ENCODE assay signal across 16 cellular contexts in the genomic region with DNA sequence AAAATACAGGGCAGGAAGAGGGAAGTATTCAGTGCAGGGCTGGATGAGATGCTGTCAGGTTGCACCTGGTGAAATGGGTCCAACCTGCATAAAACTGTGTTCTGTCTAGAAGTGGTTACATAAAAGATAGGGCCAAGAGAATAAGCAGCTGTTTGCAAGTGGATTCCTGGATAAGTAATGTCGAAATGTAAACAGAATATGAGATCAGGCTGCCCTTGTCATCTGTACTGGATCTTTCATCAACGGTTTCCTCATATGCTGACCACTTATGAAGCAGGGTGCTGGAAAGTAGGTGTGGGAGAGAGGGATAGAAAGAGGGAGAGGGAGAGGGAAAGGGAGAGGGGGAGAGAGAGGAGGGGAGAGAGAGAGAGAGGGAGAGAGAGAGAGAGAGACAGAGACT.
DNase-seq lines count a peak whose midpoint lies in the region; TF ChIP-seq lines count a peak whose summit lies in the region.
"Had no signal": no experiment of that assay in that cellular context is flagged by ENCODE, and none has a peak within 500 bp of the region (broad histone marks: within the 10 kb centered on the region; RNA-seq: fewer than 3 reads in every experiment).

No MANE protein-coding gene starts in this region.

- H3K4me2 ChIP-seq in MM.1S (ENCODE audit: low read depth, low read length) = no peak overlapping the region
- H3K4me2 ChIP-seq: BLaER1, GM23338 had no signal

- no peaks in the 10 kb centered on the region for H3K79me2 ChIP-seq in MM.1S (ENCODE audit: low read length)

- H2AFZ ChIP-seq in MM.1S (ENCODE audit: low read length) = no peak overlapping the region
- H2AFZ ChIP-seq: GM23338 had no signal

- H3K9me3 ChIP-seq in SJCRH30 (replicated peaks) (no peaks in the 10 kb centered on the region), MM.1S (replicated peaks; ENCODE audit: insufficient read depth, low read length) (no peaks in the 10 kb centered on the region)
- H3K9me3 ChIP-seq: BLaER1, Caco-2 had no signal

- H4K20me1 ChIP-seq in MM.1S (ENCODE audit: insufficient read depth, low read length) = no peaks in the 10 kb centered on the region
- H4K20me1 ChIP-seq: BLaER1 had no signal

- no peaks in the 10 kb centered on the region for H3K9me2 ChIP-seq in MM.1S (replicated peaks; ENCODE audit: insufficient read depth, low read length)

- DNase-seq in NCI-H2029 (lab: John Stamatoyannopoulos, UW) (peak; percentile 13), NCI-H2029 treated with DMSO at 0.1 percent for 48 hours (lab: John Stamatoyannopoulos, UW) (no peak), DMS53 treated with DMSO at 0.1 percent for 48 hours (lab: John Stamatoyannopoulos, UW; ENCODE audit: unreplicated experiment) (peak; percentile 84), NCI-H510A (lab: John Stamatoyannopoulos, UW) (peak; percentile 14), amniotic epithelial cell (ENCODE audit: low read depth) (peak; percentile 2), SJCRH30 (no peak), NCI-H2107 (lab: John Stamatoyannopoulos, UW) (no peak), MM.1S (no peak)
- DNase-seq: AML-193; Caco-2; CD8-positive, alpha-beta memory T cell; H7 had no signal

- no peaks in the 10 kb centered on the region for H3K4me1 ChIP-seq in SJCRH30
- H3K4me1 ChIP-seq in MM.1S (ENCODE audit: low read length) = no peaks in the 10 kb centered on the region
- H3K4me1 ChIP-seq: BLaER1, Caco-2 had no signal

- H3K4me3 ChIP-seq in SJCRH30 (no peak overlapping the region), MM.1S (ENCODE audit: low read length) (no peak overlapping the region)
- H3K4me3 ChIP-seq: BLaER1, GM12878, GM23338 had no signal

- no peaks in the 10 kb centered on the region for H3F3A ChIP-seq in MM.1S (ENCODE audit: insufficient read depth, low read length)

- no peak overlapping the region for H3K27ac ChIP-seq in SJCRH30
- H3K27ac ChIP-seq in MM.1S (ENCODE audit: low read length) = no peak overlapping the region
- H3K27ac ChIP-seq: 22Rv1, BLaER1 had no signal

- H3K27me3 ChIP-seq in SJCRH30 = no peaks in the 10 kb centered on the region
- no peaks in the 10 kb centered on the region for H3K27me3 ChIP-seq in MM.1S (replicated peaks; ENCODE audit: insufficient read depth, low read length)
- H3K27me3 ChIP-seq: BLaER1 had no signal

- TF ChIP-seq CTCF in MM.1S (IDR thresholded peaks at IDR 0.05; ENCODE audit: low read length) = no peak

- no peaks in the 10 kb centered on the region for H3K36me3 ChIP-seq in SJCRH30
- no peaks in the 10 kb centered on the region for H3K36me3 ChIP-seq in MM.1S (replicated peaks; ENCODE audit: insufficient read depth, low read length)
- H3K36me3 ChIP-seq: BLaER1 had no signal

- H3K9ac ChIP-seq in MM.1S (ENCODE audit: low read length) = no peak overlapping the region
- H3K9ac ChIP-seq: BLaER1 had no signal

Comparison
In these comparisons a context has a peak if more than half of its experiments do, and no peak if none do; other contexts are left out.
1. DNase-seq: peak in NCI-H2029 (single experiment), DMS53 treated with DMSO at 0.1 percent for 48 hours (single experiment), NCI-H510A (single experiment) and amniotic epithelial cell (single experiment); none in NCI-H2029 treated with DMSO at 0.1 percent for 48 hours (single experiment), SJCRH30 (0 of 2), NCI-H2107 (single experiment) and MM.1S (single experiment).